In genomic region chr20:44211177-44212039, GRCh38 we compare ENCODE assay signal across 8 cellular contexts. TPM values are rescaled to one million over a fixed set of nuclear protein-coding genes. Genes with fewer than 3 reads are reported as not detected.
DNase-seq lines count a peak whose midpoint lies in the region; ATAC-seq and TF ChIP-seq lines count a peak whose summit lies in the region.

No MANE protein-coding gene starts in this region.

- H3K36me3 ChIP-seq in BLaER1 treated with 17β-estradiol and CSF1 and Interleukin-3, amounts not matched to agents 10 nM and 100 nM: peaks cover 2 to 9% (median 4%) of the 10 kb centered on the region in 11 experiments; a peak in 17 of 22 replicates
- peaks cover 0 to 4% (median 0%) of the 10 kb centered on the region in 3 donors for H3K36me3 ChIP-seq in Peyer's patch
- peaks cover 0 to 2% of the 10 kb centered on the region in 2 donors for H3K36me3 ChIP-seq in mucosa of rectum (ENCODE audit: control insufficient read depth in 2 of 2, insufficient read depth in 2 of 2, low read length in 2 of 2)

- DNase-seq in Peyer's patch (no peak), dermis blood vessel endothelial cell (peak; percentile 47), NCI-H1436 treated with DMSO at 0.1 percent for 48 hours (lab: John Stamatoyannopoulos, UW) (no peak)

- H3K27ac ChIP-seq in BLaER1 treated with 17β-estradiol and CSF1 and Interleukin-3, amounts not matched to agents 10 nM and 100 nM: peak overlapping the region; percentile 75 to 99 (median 98)
- peak overlapping the region; percentile 93 to 98 (median 94) for H3K27ac ChIP-seq in Peyer's patch
- H3K27ac ChIP-seq in mucosa of rectum (ENCODE audit: low read depth in 2 of 2, low read length in 2 of 2): peak overlapping the region; percentile 95 to 99

- peaks cover 33 to 41% (median 37%) of the 10 kb centered on the region in 11 experiments for H4K20me1 ChIP-seq in BLaER1 treated with 17β-estradiol and CSF1 and Interleukin-3, amounts not matched to agents 10 nM and 100 nM

- H3K9ac ChIP-seq in BLaER1 treated with 17β-estradiol and CSF1 and Interleukin-3, amounts not matched to agents 10 nM and 100 nM: peak overlapping the region; percentile 84 to 99 (median 98)
- H3K9ac ChIP-seq in mucosa of rectum (ENCODE audit: low read depth in 1 of 2, low read length in 2 of 2): peak overlapping the region; percentile 91 to 97

- TF ChIP-seq POLR2A in Peyer's patch (IDR thresholded peaks at IDR 0.05): no peak

- peak overlapping the region; percentile 83 to 97 (median 95) for H3K4me3 ChIP-seq in BLaER1 treated with 17β-estradiol and CSF1 and Interleukin-3, amounts not matched to agents 10 nM and 100 nM
- H3K4me3 ChIP-seq in Peyer's patch: peak overlapping the region; percentile 69 to 98 (median 74)
- H3K4me3 ChIP-seq in mucosa of rectum (ENCODE audit: low read length in 2 of 2): peak overlapping the region; percentile 81 to 92

- no peaks in the 10 kb centered on the region for H3K27me3 ChIP-seq in BLaER1 treated with 17β-estradiol and CSF1 and Interleukin-3, amounts not matched to agents 10 nM and 100 nM
- H3K27me3 ChIP-seq in Peyer's patch: no peaks in the 10 kb centered on the region
- H3K27me3 ChIP-seq in mucosa of rectum (ENCODE audit: control insufficient read depth in 2 of 2, insufficient read depth in 2 of 2, low read length in 2 of 2): no peaks in the 10 kb centered on the region

- peak; percentile 5 for ATAC-seq in GM19372 (IDR thresholded peaks at IDR 0.05; ENCODE audit: low read depth, unreplicated experiment)
- ATAC-seq in HG03175 (IDR thresholded peaks at IDR 0.05; ENCODE audit: unreplicated experiment): no peak
- ATAC-seq in GM18870 (IDR thresholded peaks at IDR 0.05; ENCODE audit: unreplicated experiment): no peak

- H3K9me3 ChIP-seq in BLaER1 treated with 17β-estradiol and CSF1 and Interleukin-3, amounts not matched to agents 10 nM and 100 nM (replicated peaks in 1 of 11): no peaks in the 10 kb centered on the region
- H3K9me3 ChIP-seq in Peyer's patch: no peaks in the 10 kb centered on the region
- H3K9me3 ChIP-seq in mucosa of rectum (ENCODE audit: control insufficient read depth in 2 of 2, low read length in 2 of 2): no peaks in the 10 kb centered on the region

- no peak for TF ChIP-seq CTCF in Peyer's patch (IDR thresholded peaks at IDR 0.05)

- H3K4me2 ChIP-seq in BLaER1 treated with 17β-estradiol and CSF1 and Interleukin-3, amounts not matched to agents 10 nM and 100 nM: peak overlapping the region; percentile 77 to 98 (median 90)

- peaks cover 37 to 45% (median 42%) of the 10 kb centered on the region in 10 experiments for H3K4me1 ChIP-seq in BLaER1 treated with 17β-estradiol and CSF1 and Interleukin-3, amounts not matched to agents 10 nM and 100 nM
- peaks cover 0 to 44% (median 0%) of the 10 kb centered on the region in 4 donors for H3K4me1 ChIP-seq in Peyer's patch
- H3K4me1 ChIP-seq in mucosa of rectum (ENCODE audit: control insufficient read depth in 2 of 2, insufficient read depth in 2 of 2, low read length in 2 of 2): peaks cover 19 to 26% of the 10 kb centered on the region in 2 donors

RNA-seq across cellular contexts. Expression of gene OSER1, which starts 0.8 kb away (rescaled TPM):
- total RNA-seq in Peyer's patch (10 to 100 TPM; 37.6 to 55.3 (median 38.2) TPM), dermis blood vessel endothelial cell (39.6 and 55.6 TPM in 2 replicates)

RNA-seq across cellular contexts. Expression of gene JPH2, which starts 24.4 kb away (rescaled TPM):
- 1 to 10 TPM; 1.2 to 8.0 (median 4.2) TPM for total RNA-seq in Peyer's patch
- 0.09 and 0.17 TPM in 2 replicates for total RNA-seq in dermis blood vessel endothelial cell

RNA-seq across cellular contexts. Expression of gene GDAP1L1, which starts 35.7 kb away (rescaled TPM):
- 1 to 10 TPM in 2 of 4 donors, not detected in 2; 1.2 to 2.3 TPM for total RNA-seq in Peyer's patch
- total RNA-seq in dermis blood vessel endothelial cell: not detected in 2 replicates
